Comparison of ENCODE assay signal across 17 cellular contexts in genomic region chr5:133524597-133524996, GRCh38.
"Had no signal": no experiment of that assay in that cellular context is flagged by ENCODE, and none has a peak within 500 bp of the region (broad histone marks: within the 10 kb centered on the region; RNA-seq: fewer than 3 reads in every experiment).

No MANE protein-coding gene starts in this region.

- H3K4me1 ChIP-seq: gastrocnemius medialis, uterus had no signal

- H3K9me3 Mint-ChIP-seq: nephron had no signal

- H3K36me3 ChIP-seq: gastrocnemius medialis, tibial artery, upper lobe of left lung, uterus had no signal

- H3K4me3 ChIP-seq: coronary artery, gastrocnemius medialis, lung, tibial artery, upper lobe of left lung, uterus had no signal

- H3K27ac ChIP-seq: coronary artery, gastrocnemius medialis, tibial artery, upper lobe of left lung, uterus had no signal

- H3K4me3 Mint-ChIP-seq: nephron had no signal

- H3K27me3 ChIP-seq: tibial artery, upper lobe of left lung, uterus had no signal

- H3K9me3 ChIP-seq: gastrocnemius medialis, tibial artery, upper lobe of left lung, uterus had no signal

- DNase-seq: effector CD8-positive, alpha-beta T cell; gastrocnemius medialis; left colon; left ventricle myocardium superior; mesenchymal stem cell; midbrain; posterior cingulate gyrus; right cardiac atrium; small intestine; stimulated activated CD4-positive, alpha-beta T cell treated with anti-CD3 and anti-CD28 coated beads, Interleukin-12 subunit alpha, Interleukin-12 subunit beta, amount 100 ng/mL, for 4 hours; stimulated activated naive CD4-positive, alpha-beta T cell treated with Interleukin-2 at 50 U/mL for 16 hours; tibial artery; uterus had no signal

- H3K27ac Mint-ChIP-seq: nephron had no signal
